ENCODE assay signal across 20 cellular contexts in the genomic region with DNA sequence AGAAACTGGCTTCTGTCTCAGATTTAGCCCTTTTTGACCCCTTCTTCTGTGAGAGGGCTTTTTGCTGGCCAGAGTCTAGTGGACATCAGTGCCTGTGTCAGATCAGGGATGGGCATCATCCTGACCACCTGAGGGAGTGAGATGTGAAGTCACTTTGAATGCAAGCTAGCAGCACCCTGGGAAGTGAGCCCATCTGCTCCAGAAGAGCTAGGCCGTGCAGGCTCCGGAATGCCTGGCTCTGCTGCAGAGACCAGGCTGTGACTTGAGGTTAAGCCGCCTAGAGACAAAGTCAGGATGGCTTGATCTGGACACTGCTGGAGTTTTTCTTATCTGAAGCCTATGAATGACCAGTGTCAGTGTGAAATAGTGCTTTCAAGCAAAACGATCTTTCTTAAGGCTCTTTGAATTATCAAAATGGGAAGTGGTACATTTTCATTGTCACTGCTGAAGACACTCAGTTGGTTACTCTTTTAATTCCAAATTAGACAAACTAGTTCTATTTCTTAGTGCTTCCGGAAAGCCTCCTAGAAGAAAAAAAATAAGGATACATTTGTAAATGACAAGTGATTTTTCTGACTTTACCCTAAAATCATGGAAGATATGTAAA. TPM values are rescaled to one million over a fixed set of nuclear protein-coding genes. Genes with fewer than 3 reads are reported as not detected.
DNase-seq lines count a peak whose midpoint lies in the region; ATAC-seq and TF ChIP-seq lines count a peak whose summit lies in the region.
"Had no signal": no experiment of that assay in that cellular context is flagged by ENCODE, and none has a peak within 500 bp of the region (broad histone marks: within the 10 kb centered on the region; RNA-seq: fewer than 3 reads in every experiment).

No MANE protein-coding gene starts in this region.

- peaks cover 0 to 1% (median 0%) of the 10 kb centered on the region in 7 donors for H3K9me3 Mint-ChIP-seq in CD14-positive monocyte
- H3K9me3 Mint-ChIP-seq in CD8-positive, alpha-beta T cell, result no peaks in the 10 kb centered on the region
- no peaks in the 10 kb centered on the region for H3K9me3 Mint-ChIP-seq in naive B cell
- no peaks in the 10 kb centered on the region for H3K9me3 Mint-ChIP-seq in natural killer cell
- H3K9me3 Mint-ChIP-seq: CD4-positive, CD25-positive, alpha-beta regulatory T cell; H9 had no signal

- TF ChIP-seq CTCF in CD14-positive monocyte (IDR thresholded peaks at IDR 0.05) (no peak), WERI-Rb-1 (IDR thresholded peaks at IDR 0.05; ENCODE audit: low read depth, low read length) (peak; percentile 15; the same call in 1 of the 2 replicates), psoas muscle (IDR thresholded peaks at IDR 0.05) (no peak), natural killer cell (IDR thresholded peaks at IDR 0.05) (no peak)
- no peak for TF ChIP-seq CTCF in CD8-positive, alpha-beta T cell (IDR thresholded peaks at IDR 0.05)

- H3K27me3 ChIP-seq in CD8-positive, alpha-beta T cell (ENCODE audit: insufficient read depth, low read length), result no peaks in the 10 kb centered on the region
- H3K27me3 ChIP-seq in WERI-Rb-1 (ENCODE audit: insufficient read depth, low read depth, severe bottlenecking), result no peaks in the 10 kb centered on the region
- no peaks in the 10 kb centered on the region for H3K27me3 ChIP-seq in psoas muscle (ENCODE audit: insufficient read depth in 3 of 3, low read length in 2 of 3)

- H3K4me3 Mint-ChIP-seq in CD14-positive monocyte, result no peak overlapping the region
- H3K4me3 Mint-ChIP-seq in CD8-positive, alpha-beta T cell, result no peak overlapping the region
- peak overlapping the region in 1 of 8 donors; percentile 40 for H3K4me3 Mint-ChIP-seq in naive B cell
- H3K4me3 Mint-ChIP-seq in natural killer cell, result no peak overlapping the region
- H3K4me3 Mint-ChIP-seq: H9 had no signal

- DNase-seq in CD14-positive monocyte (ENCODE audit: low spot score) (no peak), WERI-Rb-1 (peak; percentile 43), naive B cell (no peak), activated gamma-delta T cell treated with Interleukin-2 at 50 U/mL for 16 hours (no peak), psoas muscle (no peak), natural killer cell (no peak)
- DNase-seq in CD8-positive, alpha-beta T cell, result no peak
- DNase-seq: ACHN; CD4-positive, CD25-positive, alpha-beta regulatory T cell; DMS153; H9; MM.1S; NCI-H1092 treated with DMSO at 0.1 percent for 48 hours; NCI-H2081 treated with DMSO at 0.1 percent for 48 hours; NCI-H446 treated with DMSO at 0.1 percent for 48 hours; Right ventricle myocardium superior had no signal

- H3K27me3 Mint-ChIP-seq in CD14-positive monocyte (ENCODE audit: low read depth in 3 of 3), result no peaks in the 10 kb centered on the region
- H3K27me3 Mint-ChIP-seq in CD8-positive, alpha-beta T cell (ENCODE audit: low read depth), result no peaks in the 10 kb centered on the region
- H3K27me3 Mint-ChIP-seq in naive B cell, result no peaks in the 10 kb centered on the region
- H3K27me3 Mint-ChIP-seq in natural killer cell (ENCODE audit: low read depth in 2 of 2), result no peaks in the 10 kb centered on the region
- H3K27me3 Mint-ChIP-seq: CD4-positive, CD25-positive, alpha-beta regulatory T cell had no signal

- H3K27ac ChIP-seq in CD8-positive, alpha-beta T cell (ENCODE audit: low read depth, low read length), result no peak overlapping the region
- H3K27ac ChIP-seq in WERI-Rb-1 (no peak overlapping the region), psoas muscle (no peak overlapping the region)

- 84 to 88% (median 85%) methylated on average over 5 of the region's 5 CpGs for WGBS in psoas muscle, 3 donors

- no peak for ATAC-seq in CD8-positive, alpha-beta T cell
- ATAC-seq in naive B cell (ENCODE audit: low read depth in 2 of 2) (no peak), HG03469 (IDR thresholded peaks at IDR 0.05; ENCODE audit: unreplicated experiment) (no peak), psoas muscle (no peak), natural killer cell (no peak)
- ATAC-seq: SK-N-SH treated with all-trans-retinoic acid at 6 μM for 48 hours had no signal

- H3K4me1 ChIP-seq in CD8-positive, alpha-beta T cell (ENCODE audit: insufficient read depth, low read length), result peaks cover 71% of the 10 kb centered on the region
- H3K4me1 ChIP-seq in psoas muscle, result no peaks in the 10 kb centered on the region

- CTCF ChIA-PET in CD8-positive, alpha-beta T cell (lab: Charles Lee), result no interaction called here

- H3K4me3 ChIP-seq in CD8-positive, alpha-beta T cell (ENCODE audit: low read depth, low read length), result no peak overlapping the region
- H3K4me3 ChIP-seq in WERI-Rb-1 (ENCODE audit: low read depth, low read length) (no peak overlapping the region), psoas muscle (no peak overlapping the region)

- POLR2A ChIA-PET in CD8-positive, alpha-beta T cell (lab: Charles Lee), result interaction anchor here (1.0 kb wide), 1 partner anchor 40 kb away, joined by 3 read pairs; no protein-coding TSS in a partner anchor

- H3K4me1 Mint-ChIP-seq in CD14-positive monocyte (peaks cover 73% of the 10 kb centered on the region), naive B cell (peaks cover 41 to 57% (median 43%) of the 10 kb centered on the region in 3 donors), natural killer cell (peaks cover 29 to 48% of the 10 kb centered on the region in 2 donors)
- peaks cover 86% of the 10 kb centered on the region for H3K4me1 Mint-ChIP-seq in CD8-positive, alpha-beta T cell (ENCODE audit: low read depth)
- H3K4me1 Mint-ChIP-seq: H9 had no signal

- H3K36me3 Mint-ChIP-seq in CD14-positive monocyte (peaks cover 55 to 66% of the 10 kb centered on the region in 2 donors), naive B cell (peaks cover 21 to 30% of the 10 kb centered on the region in 2 donors), natural killer cell (peaks cover 28% of the 10 kb centered on the region)
- H3K36me3 Mint-ChIP-seq in CD8-positive, alpha-beta T cell, result peaks cover 72% of the 10 kb centered on the region

- intact Hi-C loops in CD14-positive monocyte (cut with micrococcal nuclease), result loop anchor here in 1 of 2 donors (5.0 kb wide), 2 partner anchors 35 to 75 kb away; a partner anchor contains a TSS
- intact Hi-C loops in CD8-positive, alpha-beta T cell (cut with DNase I, micrococcal nuclease), result loop anchor here in 1 of 2 experiments (5.0 kb wide), 1 partner anchor 35 kb away; a partner anchor contains a TSS
- intact Hi-C loops in psoas muscle (cut with DNase I), result no loop called here
- intact Hi-C loops in natural killer cell (cut with micrococcal nuclease), result no loop called here

- H3K36me3 ChIP-seq in CD8-positive, alpha-beta T cell (ENCODE audit: insufficient read depth, low read length), result peaks cover 22% of the 10 kb centered on the region
- H3K36me3 ChIP-seq in WERI-Rb-1, result peaks cover 85% of the 10 kb centered on the region
- peaks cover 7 to 88% of the 10 kb centered on the region in 2 donors for H3K36me3 ChIP-seq in psoas muscle (ENCODE audit: insufficient read depth in 1 of 2, low read depth in 1 of 2)

- no peaks in the 10 kb centered on the region for H3K9me3 ChIP-seq in CD8-positive, alpha-beta T cell (ENCODE audit: low read length)
- H3K9me3 ChIP-seq in WERI-Rb-1 (ENCODE audit: severe bottlenecking), result no peaks in the 10 kb centered on the region
- no peaks in the 10 kb centered on the region for H3K9me3 ChIP-seq in psoas muscle

- H3K27ac Mint-ChIP-seq in CD14-positive monocyte, result peak overlapping the region; percentile 86 to 97 (median 96)
- peak overlapping the region; percentile 70 for H3K27ac Mint-ChIP-seq in CD8-positive, alpha-beta T cell
- H3K27ac Mint-ChIP-seq in naive B cell, result peak overlapping the region; percentile 12 to 89 (median 70)
- H3K27ac Mint-ChIP-seq in natural killer cell, result no peak overlapping the region
- H3K27ac Mint-ChIP-seq: H9 had no signal

RNA-seq across cellular contexts. Expression of a gene that starts 20.8 kb away (rescaled TPM):
- polyA plus RNA-seq in CD14-positive monocyte, result 100 to 1,000 TPM; 123 to 129 TPM
- total RNA-seq in CD8-positive, alpha-beta T cell, result 10 to 100 TPM; 29.0 to 31.8 TPM
- 100 to 1,000 TPM; 192 to 245 (median 213) TPM for polyA plus RNA-seq in naive B cell (ENCODE audit: low read depth in 6 of 6)
- total RNA-seq in psoas muscle, result 10 to 100 TPM; 12.9 to 22.9 (median 20.7) TPM
- 10 to 100 TPM; 22.3 to 74.2 (median 53.7) TPM for polyA plus RNA-seq in psoas muscle
- total RNA-seq in natural killer cell, result 10 to 100 TPM; 47.6 to 56.8 (median 54.8) TPM

RNA-seq across cellular contexts. Expression of a gene that starts 37.2 kb away (rescaled TPM):
- polyA plus RNA-seq in CD14-positive monocyte, result 1 to 10 TPM in 1 of 2 donors, under 1 TPM in 1; 0.79 to 1.4 TPM
- 10 to 100 TPM; 25.4 to 26.2 TPM for total RNA-seq in CD8-positive, alpha-beta T cell
- 1 to 10 TPM in 1 of 6 donors, under 1 TPM in 5; 0.03 to 1.2 (median 0.53) TPM for polyA plus RNA-seq in naive B cell (ENCODE audit: low read depth in 6 of 6)
- total RNA-seq in psoas muscle, result 1 to 10 TPM; 1.7 to 4.8 (median 3.9) TPM
- 10 to 100 TPM in 1 of 3 donors, 1 to 10 TPM in 1, under 1 TPM in 1; 0.56 to 11.2 (median 1.0) TPM for polyA plus RNA-seq in psoas muscle
- 10 to 100 TPM; 40.0 to 47.9 (median 45.3) TPM for total RNA-seq in natural killer cell

RNA-seq across cellular contexts. Expression of a gene that starts 54.7 kb away (rescaled TPM):
- polyA plus RNA-seq in CD14-positive monocyte, result not detected
- total RNA-seq in CD8-positive, alpha-beta T cell, result not detected
- polyA plus RNA-seq in naive B cell (ENCODE audit: low read depth in 6 of 6), result not detected
- 1 to 10 TPM in 2 of 4 donors, under 1 TPM in 2; 0.44 to 3.4 (median 1.8) TPM for total RNA-seq in psoas muscle
- 1 to 10 TPM; 2.5 to 4.0 (median 2.7) TPM for polyA plus RNA-seq in psoas muscle
- not detected for total RNA-seq in natural killer cell
- total RNA-seq: OCI-LY7; T-helper 1 cell treated with Interleukin-12 subunit alpha and Interleukin-12 subunit beta and Interleukin-4 antibody, amounts not matched to agents 30 ng/mL and 1 ng/mL, for 36 hours had no signal

Comparison
In these comparisons a context has a peak if more than half of its experiments do, and no peak if none do; other contexts are left out.
1. H3K27ac Mint-ChIP-seq: peak in CD14-positive monocyte (7 of 7), CD8-positive, alpha-beta T cell (single experiment) and naive B cell (6 of 6); none in natural killer cell (0 of 2).
2. RNA of a gene that starts 37.2 kb away (total RNA-seq): 40.0 to 47.9 TPM in natural killer cell and 25.4 to 26.2 TPM in CD8-positive, alpha-beta T cell; 1.7 to 4.8 TPM in psoas muscle; every median in the first group is over 4 times any median in the second.